Comparison of ENCODE assay signal across 2 cellular contexts in genomic region chr16:83720213-83720612, GRCh38.
A peak's percentile ranks its signal among the peaks of the same experiment; 100 is the strongest.
TF ChIP-seq lines count a peak whose summit lies in the region.

No MANE protein-coding gene starts in this region.

TF ChIP-seq in HepG2, 621 proteins besides CTCF, POLR2A, EP300 and RAD21 (continues in another document):
- TF ChIP-seq ZNF333 (CRISPR knock-in tag; IDR thresholded peaks at IDR 0.05; ENCODE audit: borderline replicate concordance): no peak
- TF ChIP-seq NR2C2 (CRISPR knock-in tag; IDR thresholded peaks at IDR 0.05; ENCODE audit: borderline replicate concordance): no peak
- peak; percentile 78 for TF ChIP-seq MAFF (IDR thresholded peaks at IDR 0.05; ENCODE audit: low read depth, low read length)
- no peak for TF ChIP-seq MLX (CRISPR knock-in tag; IDR thresholded peaks at IDR 0.05)
- no peak for TF ChIP-seq SMARCE1 (IDR thresholded peaks at IDR 0.05; ENCODE audit: borderline replicate concordance)
- no peak for TF ChIP-seq ZNF44 (CRISPR knock-in tag; IDR thresholded peaks at IDR 0.05)
- TF ChIP-seq TIGD3 (CRISPR knock-in tag; IDR thresholded peaks at IDR 0.05; ENCODE audit: borderline replicate concordance): no peak
- TF ChIP-seq CBX5 (CRISPR knock-in tag; IDR thresholded peaks at IDR 0.05; ENCODE audit: borderline replicate concordance): no peak
- no peak for TF ChIP-seq ZBTB40 (IDR thresholded peaks at IDR 0.05)
- TF ChIP-seq ZBTB40 (CRISPR knock-in tag; IDR thresholded peaks at IDR 0.05): no peak
- peak; percentile 81 for TF ChIP-seq MNT (IDR thresholded peaks at IDR 0.05)
- TF ChIP-seq MAFK (conservative IDR thresholded peaks at IDR 0.05 in 1 of 2, IDR thresholded peaks at IDR 0.05 in 1 of 2; ENCODE audit: low read length in 2 of 2): peak; percentile 78 to 80
- no peak for TF ChIP-seq POLR2G (IDR thresholded peaks at IDR 0.05; ENCODE audit: low read depth, low read length)
- no peak for TF ChIP-seq ZNF619 (CRISPR knock-in tag; IDR thresholded peaks at IDR 0.05)
- TF ChIP-seq U2AF1 (optimal IDR thresholded peaks at IDR 0.05; ENCODE audit: low read depth, low read length): no peak

TF ChIP-seq in K562, 482 proteins besides CTCF, POLR2A, EP300 and RAD21:
- no peak for TF ChIP-seq POLR2H (tag; IDR thresholded peaks at IDR 0.05; ENCODE audit: low read depth)
- no peak for TF ChIP-seq CREB5 (CRISPR knock-in tag; IDR thresholded peaks at IDR 0.05)
- TF ChIP-seq ZNF609 (CRISPR knock-in tag; IDR thresholded peaks at IDR 0.05; ENCODE audit: borderline replicate concordance): no peak
- peak; percentile 24; the same call in 1 of the 2 replicates for TF ChIP-seq ZNF121 (CRISPR knock-in tag; conservative IDR thresholded peaks at IDR 0.05)
- no peak for TF ChIP-seq GTF3C2 (IDR thresholded peaks at IDR 0.05; ENCODE audit: borderline replicate concordance, extremely low read depth, insufficient read length)
- no peak for TF ChIP-seq SNIP1 (IDR thresholded peaks at IDR 0.05; ENCODE audit: low read depth)
- peak; percentile 35; the same call in 1 of the 2 replicates for TF ChIP-seq ZNF316 (IDR thresholded peaks at IDR 0.05)
- TF ChIP-seq TEAD1 (CRISPR knock-in tag; IDR thresholded peaks at IDR 0.05): no peak
- no peak for TF ChIP-seq ZKSCAN3 (CRISPR knock-in tag; IDR thresholded peaks at IDR 0.05)
- no peak for TF ChIP-seq EHMT2 (IDR thresholded peaks at IDR 0.05)
- peak; percentile 68; the same call in 1 of the 2 replicates for TF ChIP-seq ZKSCAN8 (CRISPR knock-in tag; IDR thresholded peaks at IDR 0.05)
- TF ChIP-seq NFRKB (IDR thresholded peaks at IDR 0.05; ENCODE audit: low read depth): no peak
- no peak for TF ChIP-seq MAFG (tag; conservative IDR thresholded peaks at IDR 0.05)
- TF ChIP-seq ESRRB (CRISPR knock-in tag; IDR thresholded peaks at IDR 0.05; ENCODE audit: borderline replicate concordance): no peak
- no peak for TF ChIP-seq TFE3 (CRISPR knock-in tag; IDR thresholded peaks at IDR 0.05)
- no peak for TF ChIP-seq MYNN (IDR thresholded peaks at IDR 0.05)
- TF ChIP-seq MYNN (CRISPR knock-in tag; IDR thresholded peaks at IDR 0.05): no peak
- no peak for TF ChIP-seq ZBTB2 (IDR thresholded peaks at IDR 0.05)
